8 cellular contexts compared by ENCODE assay signal in the genomic region with DNA sequence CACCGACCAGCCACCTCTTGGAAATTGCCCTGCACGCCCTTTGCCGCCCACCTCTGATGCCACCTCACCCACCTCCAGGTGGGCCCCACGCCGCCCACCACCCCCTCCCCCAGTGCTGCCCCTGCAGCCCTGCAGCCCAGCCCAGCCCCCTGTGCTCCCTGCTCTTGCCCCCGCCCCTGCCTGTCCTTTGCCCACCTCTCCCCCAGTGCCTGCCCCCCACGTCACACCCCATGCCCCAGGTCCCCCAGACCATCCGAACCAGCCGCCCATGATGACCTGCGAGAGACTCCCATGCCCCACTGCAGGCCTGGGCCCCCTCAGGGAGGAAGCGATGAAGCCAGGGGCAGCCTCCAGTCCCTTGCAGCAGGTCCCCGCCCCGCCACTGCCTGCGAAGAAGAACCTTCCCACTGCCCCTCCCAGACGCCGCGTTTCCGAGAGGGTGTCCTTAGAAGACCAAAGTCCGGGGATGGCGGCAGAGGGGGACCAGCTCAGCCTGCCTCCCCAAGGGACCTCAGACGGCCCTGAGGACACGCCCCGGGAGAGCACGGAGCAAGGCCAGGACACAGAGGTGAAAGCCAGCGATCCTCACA.
DNase-seq lines count a peak whose midpoint lies in the region; ATAC-seq and TF ChIP-seq lines count a peak whose summit lies in the region.

No MANE protein-coding gene starts in this region.

- H3K4me3 Mint-ChIP-seq in naive B cell = peak overlapping the region; percentile 94 to 100 (median 99)

- intact Hi-C loops in adrenal gland (cut with DNase I) = no loop called here

- peak overlapping the region; percentile 17 to 97 (median 80); a peak in 17 of 20 replicates for H3K4me3 ChIP-seq in BLaER1 treated with 17β-estradiol and CSF1 and Interleukin-3, amounts not matched to agents 10 nM and 100 nM
- H3K4me3 ChIP-seq in adrenal gland = peak overlapping the region in 1 of 4 donors; percentile 28

- DNase-seq in MV-4-11 (lab: John Stamatoyannopoulos, UW) = peak; percentile 37
- DNase-seq in adrenal gland = peak in 6 of 7 donors; percentile 41 to 68 (median 52)
- peak; percentile 46 for DNase-seq in naive B cell
- DNase-seq in NCI-H748 treated with DMSO at 0.1 percent for 48 hours (lab: John Stamatoyannopoulos, UW) = no peak
- no peak for DNase-seq in DMS114 treated with DMSO at 0.1 percent for 48 hours (lab: John Stamatoyannopoulos, UW; ENCODE audit: unreplicated experiment)
- no peak for DNase-seq in H4 (ENCODE audit: low spot score)

- peaks cover 55 to 94% (median 74%) of the 10 kb centered on the region in 10 experiments for H3K4me1 ChIP-seq in BLaER1 treated with 17β-estradiol and CSF1 and Interleukin-3, amounts not matched to agents 10 nM and 100 nM
- H3K4me1 ChIP-seq in adrenal gland (replicated peaks in 1 of 2) = peaks cover 0 to 13% of the 10 kb centered on the region in 2 donors

- H3K9ac ChIP-seq in BLaER1 treated with 17β-estradiol and CSF1 and Interleukin-3, amounts not matched to agents 10 nM and 100 nM = peak overlapping the region; percentile 69 to 94 (median 87)

- peak overlapping the region; percentile 73 to 100 (median 96) for H3K4me2 ChIP-seq in BLaER1 treated with 17β-estradiol and CSF1 and Interleukin-3, amounts not matched to agents 10 nM and 100 nM

- H3K36me3 Mint-ChIP-seq in naive B cell = peaks cover 17 to 31% of the 10 kb centered on the region in 2 donors

- peak in 1 of 2 donors; percentile 10 for ATAC-seq in naive B cell (ENCODE audit: low read depth in 2 of 2)
- no peak for ATAC-seq in HG03354 (IDR thresholded peaks at IDR 0.05; ENCODE audit: poor library complexity, severe bottlenecking, unreplicated experiment)

- peaks cover 0 to 24% (median 11%) of the 10 kb centered on the region in 11 experiments; a peak in 14 of 22 replicates for H3K27me3 ChIP-seq in BLaER1 treated with 17β-estradiol and CSF1 and Interleukin-3, amounts not matched to agents 10 nM and 100 nM
- no peaks in the 10 kb centered on the region for H3K27me3 ChIP-seq in adrenal gland

- WGBS in adrenal gland, 4 donors = 58 to 77% (median 64%) methylated on average over 15 to 25 of the region's 25 CpGs

- H3K9me3 Mint-ChIP-seq in naive B cell = no peaks in the 10 kb centered on the region

- peaks cover 0 to 37% (median 5%) of the 10 kb centered on the region in 11 experiments; a peak in 8 of 22 replicates for H3K36me3 ChIP-seq in BLaER1 treated with 17β-estradiol and CSF1 and Interleukin-3, amounts not matched to agents 10 nM and 100 nM
- H3K36me3 ChIP-seq in adrenal gland (replicated peaks in 1 of 2) = no peaks in the 10 kb centered on the region

- peaks cover 76 to 93% (median 82%) of the 10 kb centered on the region in 3 donors for H3K4me1 Mint-ChIP-seq in naive B cell

- TF ChIP-seq POLR2A in adrenal gland (IDR thresholded peaks at IDR 0.05) = no peak

- H3K9me3 ChIP-seq in BLaER1 treated with 17β-estradiol and CSF1 and Interleukin-3, amounts not matched to agents 10 nM and 100 nM (replicated peaks in 1 of 11) = no peaks in the 10 kb centered on the region
- H3K9me3 ChIP-seq in adrenal gland (replicated peaks in 1 of 3) = no peaks in the 10 kb centered on the region

- TF ChIP-seq CTCF in adrenal gland (IDR thresholded peaks at IDR 0.05) = no peak

- H3K27me3 Mint-ChIP-seq in naive B cell = no peaks in the 10 kb centered on the region

- H3K27ac Mint-ChIP-seq in naive B cell = peak overlapping the region; percentile 98 to 100 (median 99)

- peaks cover 0 to 44% (median 7%) of the 10 kb centered on the region in 11 experiments; a peak in 9 of 22 replicates for H4K20me1 ChIP-seq in BLaER1 treated with 17β-estradiol and CSF1 and Interleukin-3, amounts not matched to agents 10 nM and 100 nM

- peak overlapping the region; percentile 78 to 99 (median 94) for H3K27ac ChIP-seq in BLaER1 treated with 17β-estradiol and CSF1 and Interleukin-3, amounts not matched to agents 10 nM and 100 nM
- peak overlapping the region in 4 of 5 donors; percentile 12 to 86 (median 38) for H3K27ac ChIP-seq in adrenal gland

Comparison
In these comparisons a context has a peak if more than half of its experiments do, and no peak if none do; other contexts are left out.
1. DNase-seq: peak in MV-4-11 (single experiment), adrenal gland (6 of 7) and naive B cell (single experiment); none in NCI-H748 treated with DMSO at 0.1 percent for 48 hours (single experiment), DMS114 treated with DMSO at 0.1 percent for 48 hours (single experiment) and H4 (single experiment).